ENCODE assay signal across 24 cellular contexts in the genomic region with DNA sequence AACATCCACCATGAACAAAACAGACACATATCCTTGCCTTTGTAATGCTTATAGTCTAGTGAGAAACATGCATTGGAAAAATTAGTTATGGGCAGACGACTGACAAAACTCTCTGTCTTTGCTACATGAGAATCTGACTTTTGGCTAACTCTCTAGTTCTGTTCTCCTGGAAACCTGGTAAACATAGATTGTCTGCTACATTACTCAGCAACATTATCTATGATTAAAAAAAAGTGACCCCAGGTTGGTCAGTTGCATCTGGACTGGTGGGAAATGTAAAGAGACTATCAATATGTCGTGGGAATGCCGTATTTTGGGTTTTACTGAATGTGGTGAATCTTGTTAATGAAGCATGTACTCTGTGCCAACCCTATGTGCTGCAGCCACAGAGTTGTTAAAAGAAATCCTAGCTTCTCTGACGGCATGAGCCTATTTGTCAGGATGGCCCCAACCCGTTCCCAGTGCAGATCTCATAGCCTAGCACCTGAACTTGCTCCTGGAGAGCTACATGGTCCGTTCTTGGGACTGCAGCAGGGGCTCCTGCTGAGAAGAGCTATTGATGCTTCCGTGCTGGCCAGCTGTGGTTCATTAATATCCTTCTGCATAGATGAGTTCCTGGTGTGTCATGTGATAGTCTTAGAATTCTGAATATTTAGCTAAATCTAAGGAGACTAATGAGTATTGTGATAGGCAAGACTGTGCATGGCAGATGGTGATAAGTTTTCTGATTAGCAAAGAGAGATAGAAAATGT.
"Had no signal": no experiment of that assay in that cellular context is flagged by ENCODE, and none has a peak within 500 bp of the region (broad histone marks: within the 10 kb centered on the region; RNA-seq: fewer than 3 reads in every experiment).

No MANE protein-coding gene starts in this region.

- H3K27ac Mint-ChIP-seq: activated CD8-positive, alpha-beta T cell treated with anti-CD3 and anti-CD28 coated beads for 36 hours; activated naive CD8-positive, alpha-beta T cell treated with anti-CD3 and anti-CD28 coated beads, Interleukin-2, amount 50 U/mL, for 24 hours; activated T-helper 17 cell treated with anti-CD3 and anti-CD28 coated beads, Interleukin-2, amount 50 U/mL, for 72 hours; natural killer cell treated with Interleukin-12 subunit alpha and Interleukin-12 subunit beta and Interleukin-15 and Interleukin-18, amount 100 ng/mL, for 72 hours; T-helper 17 cell had no signal

- H3K36me3 ChIP-seq: left ventricle myocardium inferior, transverse colon had no signal

- H3K4me3 Mint-ChIP-seq: activated CD8-positive, alpha-beta T cell treated with anti-CD3 and anti-CD28 coated beads for 36 hours; activated naive CD8-positive, alpha-beta T cell treated with anti-CD3 and anti-CD28 coated beads, Interleukin-2, amount 50 U/mL, for 24 hours; activated T-cell treated with anti-CD3 and anti-CD28 coated beads, Interleukin-2, amount 50 U/mL, for 4 hours; activated T-helper 17 cell treated with anti-CD3 and anti-CD28 coated beads, Interleukin-2, amount 50 U/mL, for 72 hours; natural killer cell treated with Interleukin-12 subunit alpha and Interleukin-12 subunit beta and Interleukin-15 and Interleukin-18, amount 100 ng/mL, for 72 hours; T-helper 17 cell had no signal

- DNase-seq: activated CD4-positive, alpha-beta T cell treated with anti-CD3 and anti-CD28 coated beads for 1 hour; activated CD4-positive, alpha-beta T cell treated with anti-CD3 and anti-CD28 coated beads, Interleukin-2, amount 50 U/mL, for 1 hour; activated CD8-positive, alpha-beta T cell treated with anti-CD3 and anti-CD28 coated beads for 36 hours; activated gamma-delta T cell treated with Interleukin-2 at 50 U/mL for 16 hours; activated naive CD4-positive, alpha-beta T cell treated with anti-CD3 and anti-CD28 coated beads, Interleukin-2, amount 50 U/mL, for 16 hours; activated naive CD8-positive, alpha-beta T cell treated with anti-CD3 and anti-CD28 coated beads, Interleukin-2, amount 50 U/mL, for 24 hours; activated T-cell treated with anti-CD3 and anti-CD28 coated beads, Interleukin-2, amount 50 U/mL, for 4 hours; caudate nucleus; foreskin melanocyte; left ventricle myocardium inferior; mucosa of descending colon; posterior cingulate gyrus; stimulated activated CD4-positive, alpha-beta T cell treated with anti-CD3 and anti-CD28 coated beads, Interleukin-12 subunit alpha, Interleukin-12 subunit beta, amount 100 ng/mL, for 4 hours; stimulated activated CD4-positive, alpha-beta T cell treated with anti-CD3 and anti-CD28 coated beads, Interleukin-4, amount 100 ng/mL, for 1 hour; stimulated activated naive CD8-positive, alpha-beta T cell treated with anti-CD3 and anti-CD28 coated beads, Interleukin-15, Interleukin-2, amounts not matched to agents 100 U/mL and 50 U/mL, for 24 hours; T-helper 17 cell; T1000; testis; transverse colon had no signal

- H3K4me1 ChIP-seq: left ventricle myocardium inferior, testis, transverse colon had no signal

- H3K27me3 Mint-ChIP-seq: activated CD8-positive, alpha-beta T cell treated with anti-CD3 and anti-CD28 coated beads for 36 hours; activated naive CD8-positive, alpha-beta T cell treated with anti-CD3 and anti-CD28 coated beads, Interleukin-2, amount 50 U/mL, for 24 hours; activated T-helper 17 cell treated with anti-CD3 and anti-CD28 coated beads, Interleukin-2, amount 50 U/mL, for 72 hours; natural killer cell treated with Interleukin-12 subunit alpha and Interleukin-12 subunit beta and Interleukin-15 and Interleukin-18, amount 100 ng/mL, for 72 hours; T-helper 17 cell had no signal

- H3K27ac ChIP-seq: left ventricle myocardium inferior, skin epidermis, testis, transverse colon had no signal

- H3K9me3 ChIP-seq: left ventricle myocardium inferior, mucosa of descending colon, testis, transverse colon had no signal

- H3K4me1 Mint-ChIP-seq: activated naive CD8-positive, alpha-beta T cell treated with anti-CD3 and anti-CD28 coated beads, Interleukin-2, amount 50 U/mL, for 24 hours; activated T-helper 17 cell treated with anti-CD3 and anti-CD28 coated beads, Interleukin-2, amount 50 U/mL, for 72 hours; T-helper 17 cell had no signal

- H3K4me3 ChIP-seq: left ventricle myocardium inferior, lung, mucosa of descending colon, skin epidermis, testis, transverse colon had no signal

- H3K27me3 ChIP-seq: testis, transverse colon had no signal

- ATAC-seq: activated CD8-positive, alpha-beta T cell treated with anti-CD3 and anti-CD28 coated beads for 36 hours; activated naive CD8-positive, alpha-beta T cell treated with anti-CD3 and anti-CD28 coated beads, Interleukin-2, amount 50 U/mL, for 24 hours; activated T-cell treated with anti-CD3 and anti-CD28 coated beads, Interleukin-2, amount 50 U/mL, for 4 hours; activated T-helper 17 cell treated with anti-CD3 and anti-CD28 coated beads, Interleukin-2, amount 50 U/mL, for 72 hours; mucosa of descending colon; natural killer cell treated with Interleukin-12 subunit alpha and Interleukin-12 subunit beta and Interleukin-15 and Interleukin-18, amount 100 ng/mL, for 72 hours; sciatic nerve; stimulated activated naive CD8-positive, alpha-beta T cell treated with anti-CD3 and anti-CD28 coated beads, Interleukin-15, Interleukin-2, amounts not matched to agents 100 U/mL and 50 U/mL, for 24 hours; T-helper 17 cell had no signal
